ENCODE assay signal across 18 cellular contexts in the genomic region with DNA sequence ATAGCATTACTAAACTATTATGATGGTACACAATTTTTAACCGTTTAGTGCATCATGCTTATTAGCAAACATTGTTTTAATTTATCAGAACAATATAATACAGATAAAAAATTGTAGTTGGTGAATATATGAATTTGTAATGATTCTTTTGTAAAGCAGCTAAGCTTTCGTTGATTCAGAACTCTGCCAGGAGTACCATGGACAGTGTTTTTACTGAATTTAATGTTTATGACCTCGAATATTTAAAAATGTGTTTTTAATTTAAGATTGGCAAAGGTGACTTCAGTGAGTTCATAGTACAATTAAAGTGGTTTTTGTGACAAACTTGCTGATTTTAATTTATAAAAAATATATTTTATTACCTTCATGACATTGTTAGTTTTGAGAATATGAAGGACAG. TPM values are rescaled to one million over a fixed set of nuclear protein-coding genes. Genes with fewer than 3 reads are reported as not detected.
A peak's percentile ranks its signal among the peaks of the same experiment; 100 is the strongest.
DNase-seq lines count a peak whose midpoint lies in the region; ATAC-seq, FAIRE-seq and TF ChIP-seq lines count a peak whose summit lies in the region.
"Had no signal": no experiment of that assay in that cellular context is flagged by ENCODE, and none has a peak within 500 bp of the region (broad histone marks: within the 10 kb centered on the region; RNA-seq: fewer than 3 reads in every experiment).

No MANE protein-coding gene starts in this region.

- 85% methylated on average over 3 of the region's 3 CpGs for WGBS in liver
- WGBS in HepG2 (ENCODE audit: low lambda C conversion rate), result 93% methylated on average over 3 of the region's 3 CpGs

- in situ Hi-C loops in HepG2 (cut with HindIII; ENCODE audit: extremely low pct_ligation_motif_present, low pct_unique_long_range_greater_than_20kb), result no loop called here

- no peak overlapping the region for H3K4me2 ChIP-seq in HepG2 (ENCODE audit: low read depth, low read length)
- H3K4me2 ChIP-seq: BLaER1, KMS-11 had no signal

- POLR2A ChIA-PET in HepG2 (lab: Yijun Ruan, JAX), result no interaction called here

- TF ChIP-seq RAD21 in liver (IDR thresholded peaks at IDR 0.05) (no peak), HepG2 (CRISPR knock-in tag; IDR thresholded peaks at IDR 0.05) (no peak), Ishikawa (IDR thresholded peaks at IDR 0.05; ENCODE audit: low read depth) (no peak)

- BruUV-seq in HepG2 (replicated peaks; lab: Mats Ljungman, UMichigan), result no TSS peak

- ATAC-seq in HepG2 (no peak), GM21529 (IDR thresholded peaks at IDR 0.05; ENCODE audit: unreplicated experiment) (no peak)

- no peak for DNase-seq in HepG2 (ENCODE audit: low spot score)
- DNase-seq in fibroblast of the aortic adventitia (ENCODE audit: low read depth), result peak; percentile 47
- DNase-seq in HCEC 1CT, result no peak
- no peak for DNase-seq in AG08396 (ENCODE audit: low spot score)
- DNase-seq: AML-193; Caco-2; CD8-positive, alpha-beta memory T cell; DND-41; GDM1; GOT3; H9 had no signal

- H3K9ac ChIP-seq in liver (ENCODE audit: low read depth in 1 of 2, low read length in 2 of 2), result no peak overlapping the region
- no peak overlapping the region for H3K9ac ChIP-seq in HepG2 (ENCODE audit: insufficient read depth, low read depth, low read length)
- H3K9ac ChIP-seq: BLaER1, KMS-11 had no signal

- H3K9me3 ChIP-seq in liver (ENCODE audit: control insufficient read depth in 4 of 4, low read length in 3 of 4), result no peaks in the 10 kb centered on the region
- H3K9me3 ChIP-seq in HepG2 (ENCODE audit: low read length), result no peaks in the 10 kb centered on the region
- H3K9me3 ChIP-seq: BLaER1, Caco-2 had no signal

- TF ChIP-seq EP300 in HepG2 (IDR thresholded peaks at IDR 0.05; ENCODE audit: low read depth in 2 of 2, low read length in 2 of 2), result no peak
- TF ChIP-seq EP300 in HepG2 (CRISPR knock-in tag; IDR thresholded peaks at IDR 0.05; ENCODE audit: borderline replicate concordance), result no peak
- TF ChIP-seq EP300 in Ishikawa (IDR thresholded peaks at IDR 0.05; ENCODE audit: borderline replicate concordance), result no peak

- H3K36me3 ChIP-seq in liver (ENCODE audit: control insufficient read depth in 4 of 4, insufficient read depth in 3 of 4, low read depth in 1 of 4, low read length in 3 of 4) (no peaks in the 10 kb centered on the region), HepG2 (replicated peaks in 1 of 2; ENCODE audit: control insufficient read depth in 1 of 2, insufficient read depth in 2 of 2, low read length in 2 of 2) (peaks cover 0 to 8% of the 10 kb centered on the region in 2 experiments; a peak in 2 of 5 replicates)
- H3K36me3 ChIP-seq: BLaER1 had no signal

- H2AFZ ChIP-seq in HepG2 (ENCODE audit: low read length), result no peak overlapping the region

- peaks cover 96% of the 10 kb centered on the region for H4K20me1 ChIP-seq in HepG2 (ENCODE audit: insufficient read depth, low read length)

- peaks cover 3 to 19% (median 13%) of the 10 kb centered on the region in 4 donors for H3K4me1 ChIP-seq in liver (ENCODE audit: control insufficient read depth in 4 of 4, insufficient read depth in 4 of 4, low read length in 3 of 4)
- peaks cover 73% of the 10 kb centered on the region for H3K4me1 ChIP-seq in HepG2 (ENCODE audit: insufficient read depth, low read length)

- no peak overlapping the region for H3K27ac ChIP-seq in liver (ENCODE audit: low read depth in 1 of 2, low read length in 2 of 2)
- H3K27ac ChIP-seq in HepG2 (ENCODE audit: extremely low read length, insufficient read depth, low read length), result no peak overlapping the region
- H3K27ac ChIP-seq: BLaER1, KMS-11 had no signal

- H3K27me3 ChIP-seq in liver (ENCODE audit: control insufficient read depth in 4 of 4, insufficient read depth in 4 of 4, low read length in 3 of 4) (no peaks in the 10 kb centered on the region), HepG2 (ENCODE audit: control insufficient read depth in 1 of 2, insufficient read depth in 2 of 2, low read length in 2 of 2) (no peaks in the 10 kb centered on the region)
- H3K27me3 ChIP-seq: BLaER1 had no signal

- H3K79me2 ChIP-seq in HepG2 (ENCODE audit: insufficient read depth, low read length), result peaks cover 100% of the 10 kb centered on the region

- CTCF ChIA-PET in HepG2 (lab: Yijun Ruan, JAX; ENCODE audit: low intra/inter-chr PET ratio, low total read pairs), result no interaction called here

- H3K4me3 ChIP-seq in liver (ENCODE audit: low read depth in 1 of 3, low read length in 3 of 3) (no peak overlapping the region), HepG2 (replicated peaks in 1 of 3; ENCODE audit: insufficient read depth in 1 of 3, low read depth in 2 of 3, low read length in 3 of 3) (no peak overlapping the region), fibroblast of the aortic adventitia (ENCODE audit: low read depth, low read length) (no peak overlapping the region)
- H3K4me3 ChIP-seq: BLaER1 had no signal

- TF ChIP-seq CTCF in liver (IDR thresholded peaks at IDR 0.05; ENCODE audit: low read depth, low read length, missing input control), result no peak
- TF ChIP-seq CTCF in HepG2 (CRISPR knock-in tag; IDR thresholded peaks at IDR 0.05), result no peak
- no peak for TF ChIP-seq CTCF in fibroblast of the aortic adventitia (IDR thresholded peaks at IDR 0.05; ENCODE audit: insufficient read depth, low read length)

- FAIRE-seq in HepG2 (lab: Jason Lieb, UNC), result no peak
- peak; percentile 35 for FAIRE-seq in endometrium (lab: Jason Lieb, UNC)
- FAIRE-seq: A204.1 had no signal

- intact Hi-C loops in HepG2 (cut with micrococcal nuclease; ENCODE audit: unreplicated experiment), result no loop called here

- TF ChIP-seq POLR2A in HepG2 (IDR thresholded peaks at IDR 0.05; ENCODE audit: insufficient read depth in 1 of 2, low read depth in 2 of 2, low read length in 2 of 2), result no peak

TF ChIP-seq in HepG2, 621 proteins besides CTCF, POLR2A, EP300 and RAD21 (continues in another document):
- TF ChIP-seq STAG1 (CRISPR knock-in tag; IDR thresholded peaks at IDR 0.05), result no peak
- no peak for TF ChIP-seq ZFP82 (CRISPR knock-in tag; IDR thresholded peaks at IDR 0.05; ENCODE audit: borderline replicate concordance)
- TF ChIP-seq KMT2A (CRISPR knock-in tag; IDR thresholded peaks at IDR 0.05), result no peak
- no peak for TF ChIP-seq ZNF75D (CRISPR knock-in tag; IDR thresholded peaks at IDR 0.05; ENCODE audit: borderline replicate concordance)

TF ChIP-seq in Ishikawa, 13 proteins besides CTCF, POLR2A, EP300 and RAD21 (continues in another document):
- TF ChIP-seq, protein P1, sequence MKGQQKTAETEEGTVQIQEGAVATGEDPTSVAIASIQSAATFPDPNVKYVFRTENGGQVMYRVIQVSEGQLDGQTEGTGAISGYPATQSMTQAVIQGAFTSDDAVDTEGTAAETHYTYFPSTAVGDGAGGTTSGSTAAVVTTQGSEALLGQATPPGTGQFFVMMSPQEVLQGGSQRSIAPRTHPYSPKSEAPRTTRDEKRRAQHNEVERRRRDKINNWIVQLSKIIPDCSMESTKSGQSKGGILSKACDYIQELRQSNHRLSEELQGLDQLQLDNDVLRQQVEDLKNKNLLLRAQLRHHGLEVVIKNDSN (IDR thresholded peaks at IDR 0.05), result no peak

RNA-seq across cellular contexts. Expression of a gene that starts 10.0 kb away (rescaled TPM):
- total RNA-seq in liver, result 100 to 1,000 TPM in 1 of 2 donors, 10 to 100 TPM in 1; 33.3 to 145 TPM
- polyA plus RNA-seq in liver, result 10 to 100 TPM; 21.3 to 25.4 TPM
- 97.8 and 136 TPM in 2 replicates for total RNA-seq in HepG2 (2016; rRNA removed; fragmentation: Illumina TruSeq; extraction: Trizol)
- total RNA-seq in HepG2 (2016; cell fraction: cytosol; rRNA removed; fragmentation: Illumina TruSeq; extraction: Trizol; ENCODE audit: low read depth), result 82.1 and 86.5 TPM in 2 replicates
- 90.9 and 138 TPM in 2 replicates for total RNA-seq in HepG2 (2016; cell fraction: insoluble cytoplasmic fraction; rRNA removed; fragmentation: Illumina TruSeq; extraction: Trizol)
- total RNA-seq in HepG2 (2016; cell fraction: membrane; rRNA removed; fragmentation: Illumina TruSeq; extraction: Trizol), result 67.9 and 80.5 TPM in 2 replicates
- 248 and 270 TPM in 2 replicates for total RNA-seq in HepG2 (2016; cell fraction: nucleus; rRNA removed; fragmentation: Illumina TruSeq; extraction: Trizol)
- 151 and 156 TPM in 2 replicates for polyA plus RNA-seq in HepG2 (2011; rRNA removed)
- polyA plus RNA-seq in HepG2 (2011; cell fraction: cytosol; rRNA removed), result 52.5 and 65.6 TPM in 2 replicates
- polyA plus RNA-seq in HepG2 (2011; cell fraction: nucleus; rRNA removed), result 488 and 509 TPM in 2 replicates
- 141 and 152 TPM in 2 replicates for polyA plus RNA-seq in HepG2 (2012)
- 1.8 and 2.1 TPM in 2 replicates for polyA plus RNA-seq in HepG2 (2016; cell fraction: cytosol; fragmentation: Illumina TruSeq; extraction: Trizol; ENCODE audit: low read depth)
- 62.7 and 70.2 TPM in 2 replicates for polyA plus RNA-seq in HepG2 (2016; cell fraction: insoluble cytoplasmic fraction; fragmentation: Illumina TruSeq; extraction: Trizol; ENCODE audit: low read depth)
- polyA plus RNA-seq in HepG2 (2016; cell fraction: membrane; fragmentation: Illumina TruSeq; extraction: Trizol; ENCODE audit: low read depth), result 7.1 and 7.2 TPM in 2 replicates
- polyA plus RNA-seq in HepG2 (2016; cell fraction: nucleus; fragmentation: Illumina TruSeq; extraction: Trizol; ENCODE audit: insufficient read depth, low read depth), result 361 and 384 TPM in 2 replicates
- polyA minus RNA-seq in HepG2 (2011; rRNA and poly(A)+ RNA removed; ENCODE audit: low replicate concordance), result 24.6 and 223 TPM in 2 replicates
- 115 and 134 TPM in 2 replicates for polyA minus RNA-seq in HepG2 (2011; cell fraction: cytosol; rRNA and poly(A)+ RNA removed)
- polyA minus RNA-seq in HepG2 (2011; cell fraction: nucleus; rRNA and poly(A)+ RNA removed), result 847 and 897 TPM in 2 replicates
- 29.2 and 136 TPM in 2 replicates for total RNA-seq in fibroblast of the aortic adventitia (ENCODE audit: low replicate concordance)
